In the genomic region with DNA sequence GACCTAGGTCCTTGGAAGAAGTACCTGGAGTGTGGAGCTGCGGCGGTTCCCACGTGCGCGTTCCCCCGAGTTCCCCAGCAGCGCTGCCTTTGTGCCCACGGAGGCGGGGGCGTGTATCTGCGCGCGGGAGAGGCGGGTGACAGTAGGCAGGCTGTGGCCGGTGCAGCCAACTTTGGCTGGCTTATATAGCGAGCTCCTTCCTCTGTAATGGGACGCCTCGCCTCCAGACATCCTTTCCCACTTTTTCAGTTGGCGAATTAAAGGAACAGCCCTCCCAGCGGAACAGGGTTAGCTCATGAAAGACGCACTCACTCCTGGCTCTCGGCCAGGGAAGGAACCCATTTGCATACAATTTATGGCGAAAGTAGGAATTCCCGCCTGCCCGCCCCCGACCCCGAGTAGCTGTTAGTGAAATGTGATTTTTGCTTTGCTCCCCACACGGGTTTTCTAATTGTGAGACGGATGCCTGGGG, we compare ENCODE assay signal across 1 cellular context.
TF ChIP-seq lines count a peak whose summit lies in the region.

TNC (minus strand) TSS at position 159 of the 472 bp plus-strand sequence. CDS start 27,139 bp downstream, outside the sequence.

TF ChIP-seq in H1, 55 proteins besides CTCF, POLR2A, EP300 and RAD21:
- peak; percentile 29; the same call in 1 of the 2 replicates for TF ChIP-seq SUZ12 (IDR thresholded peaks at IDR 0.05; ENCODE audit: low read length)
- peak; percentile 59 for TF ChIP-seq KDM4A (IDR thresholded peaks at IDR 0.05; ENCODE audit: low read depth, low read length, severe bottlenecking)
- TF ChIP-seq, protein P1, sequence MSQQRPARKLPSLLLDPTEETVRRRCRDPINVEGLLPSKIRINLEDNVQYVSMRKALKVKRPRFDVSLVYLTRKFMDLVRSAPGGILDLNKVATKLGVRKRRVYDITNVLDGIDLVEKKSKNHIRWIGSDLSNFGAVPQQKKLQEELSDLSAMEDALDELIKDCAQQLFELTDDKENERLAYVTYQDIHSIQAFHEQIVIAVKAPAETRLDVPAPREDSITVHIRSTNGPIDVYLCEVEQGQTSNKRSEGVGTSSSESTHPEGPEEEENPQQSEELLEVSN (IDR thresholded peaks at IDR 0.05): peak; percentile 91
- no peak for TF ChIP-seq SIX5 (IDR thresholded peaks at IDR 0.05; ENCODE audit: low read depth, low read length)
- TF ChIP-seq, protein P2, sequence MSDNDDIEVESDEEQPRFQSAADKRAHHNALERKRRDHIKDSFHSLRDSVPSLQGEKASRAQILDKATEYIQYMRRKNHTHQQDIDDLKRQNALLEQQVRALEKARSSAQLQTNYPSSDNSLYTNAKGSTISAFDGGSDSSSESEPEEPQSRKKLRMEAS (IDR thresholded peaks at IDR 0.05): peak; percentile 78
- TF ChIP-seq TEAD4 (IDR thresholded peaks at IDR 0.05; ENCODE audit: low read depth, low read length): 0 out of 2 replicates have a peak, but pooled peaks have one; percentile 9
TF ChIP-seq in H1: peak in this region for 5.
